ENCODE assay signal across 15 cellular contexts in genomic region chr5:168649306-168649705, GRCh38.
"Had no signal": no experiment of that assay in that cellular context is flagged by ENCODE, and none has a peak within 500 bp of the region (broad histone marks: within the 10 kb centered on the region; RNA-seq: fewer than 3 reads in every experiment).

No MANE protein-coding gene starts in this region.

- DNase-seq: activated CD4-positive, alpha-beta T cell treated with anti-CD3 and anti-CD28 coated beads, Interleukin-2, amount 10 ng/mL, durations not matched to agents 7 days and 5 days; activated naive CD4-positive, alpha-beta T cell treated with Interleukin-2 at 50 U/mL for 16 hours; activated naive CD8-positive, alpha-beta T cell treated with anti-CD3 and anti-CD28 coated beads, Interleukin-2, amount 50 U/mL, for 24 hours; colonic mucosa; effector CD4-positive, alpha-beta T cell; hippocampal formation; kidney glomerular epithelial cell; naive B cell; pancreas; retina; thyroid gland had no signal

- H3K27ac ChIP-seq: colonic mucosa, pancreas, skin epidermis, thyroid gland had no signal

- H3K4me1 ChIP-seq: colonic mucosa, pancreas, thyroid gland had no signal

- ATAC-seq: activated naive CD8-positive, alpha-beta T cell treated with anti-CD3 and anti-CD28 coated beads, Interleukin-2, amount 50 U/mL, for 24 hours; pancreas; WTC11 had no signal

- FAIRE-seq: astrocyte, endothelial cell of umbilical vein, pancreas had no signal

- H3K4me3 ChIP-seq: colonic mucosa, pancreas, skin epidermis, thyroid gland had no signal

- H3K9me3 ChIP-seq: colonic mucosa, pancreas, thyroid gland had no signal
